In genomic region chr14:105489607-105490317, GRCh38 we compare ENCODE assay signal across 8 cellular contexts. TPM values are rescaled to one million over a fixed set of nuclear protein-coding genes. Genes with fewer than 3 reads are reported as not detected.
A peak's percentile ranks its signal among the peaks of the same experiment; 100 is the strongest.
DNase-seq lines count a peak whose midpoint lies in the region; ATAC-seq, FAIRE-seq and TF ChIP-seq lines count a peak whose summit lies in the region.

No MANE protein-coding gene starts in this region.

- H3K9me3 ChIP-seq in AG04450 (ENCODE audit: control insufficient read depth, insufficient read depth, low read length) = no peaks in the 10 kb centered on the region; the same call in 1 of the 2 replicates

- CTCF ChIA-PET in AG04450 (lab: Charles Lee) (interaction anchor here (0.6 to 3.5 kb wide), 14 partner anchors 9 to 287 kb away, joined by 3 to 52 read pairs (median 4); no protein-coding TSS in a partner anchor), activated B cell treated with CpG ODN at 0.5 μM for 24 hours (lab: Charles Lee) (interaction anchor here (0.7 to 4.1 kb wide), 22 partner anchors 9 to 424 kb away, joined by 3 to 104 read pairs (median 4); partner anchors contain the start of genes GPR132 and TEX22)

- H3K4me3 ChIP-seq in AG04450 (ENCODE audit: low read depth, low read length) = peak overlapping the region; percentile 71
- peak overlapping the region; percentile 67 for H3K4me3 ChIP-seq in bronchial epithelial cell (ENCODE audit: low read depth, low read length)

- intact Hi-C loops in activated B cell treated with CpG ODN at 0.5 μM for 24 hours (cut with micrococcal nuclease) = loop anchor here (1.0 to 5.0 kb wide), 14 partner anchors 8 to 737 kb away; partner anchors contain the start of genes CDCA4, CLBA1, PACS2 and SIVA1

- peak overlapping the region; percentile 84 for H3K27ac Mint-ChIP-seq in activated B cell treated with CpG ODN at 0.5 μM for 24 hours

- peak; percentile 77 for FAIRE-seq in H54 (lab: Jason Lieb, UNC)
- FAIRE-seq in bronchial epithelial cell (lab: Jason Lieb, UNC) = no peak

- peaks cover 2% of the 10 kb centered on the region for H3K36me3 ChIP-seq in bronchial epithelial cell (ENCODE audit: control insufficient read depth, insufficient read depth, low read length)

- peaks cover 27% of the 10 kb centered on the region for H3K27me3 ChIP-seq in AG04450 (ENCODE audit: control insufficient read depth, insufficient read depth, low read length)
- H3K27me3 ChIP-seq in bronchial epithelial cell (ENCODE audit: control insufficient read depth, insufficient read depth, low read length) = no peaks in the 10 kb centered on the region

- H3K4me3 Mint-ChIP-seq in activated B cell treated with CpG ODN at 0.5 μM for 24 hours = peak overlapping the region; percentile 80

- POLR2A ChIA-PET in AG04450 (lab: Yijun Ruan, JAX) (interaction anchor here (0.6 to 1.7 kb wide), 5 partner anchors 8 to 735 kb away, joined by 3 to 15 read pairs (median 3); partner anchors contain the start of gene BRF1), activated B cell treated with CpG ODN at 0.5 μM for 24 hours (lab: Charles Lee) (interaction anchor here (0.6 to 2.5 kb wide), 12 partner anchors 9 to 832 kb away, joined by 3 to 33 read pairs (median 6); partner anchors contain the start of genes BRF1 and TEX22)

- DNase-seq in AG04450 (ENCODE audit: low read depth, low spot score) = peak; percentile 24
- peak; percentile 90 for DNase-seq in H54 (ENCODE audit: insufficient read length, low spot score)
- peak; percentile 92 for DNase-seq in NCI-H345 (lab: John Stamatoyannopoulos, UW)
- DNase-seq in activated B cell treated with CpG ODN at 0.5 μM for 24 hours = peak; percentile 77
- DNase-seq in bronchial epithelial cell (ENCODE audit: low read depth) = peak; percentile 84
- peak; percentile 93 for DNase-seq in islet precursor cell
- peak; percentile 76 for DNase-seq in stimulated activated CD4-positive, alpha-beta T cell treated with anti-CD3 and anti-CD28 coated beads, Interleukin-12 subunit alpha, Interleukin-12 subunit beta, amount 100 ng/mL, for 4 hours
- DNase-seq in mesenteric fat pad (ENCODE audit: low spot score) = no peak

- no peaks in the 10 kb centered on the region for H3K27me3 Mint-ChIP-seq in activated B cell treated with CpG ODN at 0.5 μM for 24 hours

- H3K4me1 Mint-ChIP-seq in activated B cell treated with CpG ODN at 0.5 μM for 24 hours = peaks cover 41% of the 10 kb centered on the region

- TF ChIP-seq POLR2A in H54 (IDR thresholded peaks at IDR 0.05; ENCODE audit: low read depth, low read length) = no peak

- no peaks in the 10 kb centered on the region for H3K9me3 Mint-ChIP-seq in activated B cell treated with CpG ODN at 0.5 μM for 24 hours

- TF ChIP-seq CTCF in AG04450 (IDR thresholded peaks at IDR 0.05; ENCODE audit: low read depth, low read length) (peak; percentile 67), activated B cell treated with CpG ODN at 0.5 μM for 24 hours (IDR thresholded peaks at IDR 0.05) (no peak), bronchial epithelial cell (IDR thresholded peaks at IDR 0.05; ENCODE audit: insufficient read depth, low read length, severe bottlenecking) (peak; percentile 94)

- ATAC-seq in activated B cell treated with CpG ODN at 0.5 μM for 24 hours (ENCODE audit: low read depth) = peak; percentile 9

- no peak overlapping the region for H3K27ac ChIP-seq in AG04450 (ENCODE audit: low read depth, low read length)

- peaks cover 2% of the 10 kb centered on the region for H3K36me3 Mint-ChIP-seq in activated B cell treated with CpG ODN at 0.5 μM for 24 hours (ENCODE audit: low read depth)

RNA-seq across cellular contexts. Expression of gene TEDC1, which starts 1.3 kb away (rescaled TPM):
- 1.7 and 1.9 TPM in 2 replicates for polyA plus RNA-seq in AG04450 (2011; rRNA removed)
- polyA minus RNA-seq in AG04450 (2011; rRNA and poly(A)+ RNA removed) = 0.22 and 0.64 TPM in 2 replicates
- 16.7 and 18.1 TPM in 2 replicates for total RNA-seq in activated B cell treated with CpG ODN at 0.5 μM for 24 hours
- total RNA-seq in bronchial epithelial cell = 4.5 and 5.4 TPM in 2 replicates
- 22.7 TPM for total RNA-seq in mesenteric fat pad

RNA-seq across cellular contexts. Expression of gene CRIP1, which starts 3.1 kb away (rescaled TPM):
- polyA plus RNA-seq in AG04450 (2011; rRNA removed) = 0.74 and 0.86 TPM in 2 replicates
- polyA minus RNA-seq in AG04450 (2011; rRNA and poly(A)+ RNA removed) = not detected in 2 replicates
- 112 and 129 TPM in 2 replicates for total RNA-seq in activated B cell treated with CpG ODN at 0.5 μM for 24 hours
- total RNA-seq in bronchial epithelial cell = 1.5 TPM in 1 of 2 replicates, not detected in the other
- 64.8 TPM for total RNA-seq in mesenteric fat pad

RNA-seq across cellular contexts. Expression of gene CRIP2, which starts 15.1 kb away (rescaled TPM):
- polyA plus RNA-seq in AG04450 (2011; rRNA removed) = 28.2 and 43.8 TPM in 2 replicates
- polyA minus RNA-seq in AG04450 (2011; rRNA and poly(A)+ RNA removed) = 6.6 and 9.3 TPM in 2 replicates
- total RNA-seq in activated B cell treated with CpG ODN at 0.5 μM for 24 hours = 2.9 and 3.0 TPM in 2 replicates
- 13.2 and 22.3 TPM in 2 replicates for total RNA-seq in bronchial epithelial cell
- 82.8 TPM for total RNA-seq in mesenteric fat pad

RNA-seq across cellular contexts. Expression of gene TMEM121, which starts 36.6 kb away (rescaled TPM):
- polyA plus RNA-seq in AG04450 (2011; rRNA removed) = 1.5 and 2.0 TPM in 2 replicates
- polyA minus RNA-seq in AG04450 (2011; rRNA and poly(A)+ RNA removed) = 0.83 TPM in 2 replicates
- 0.95 and 1.6 TPM in 2 replicates for total RNA-seq in activated B cell treated with CpG ODN at 0.5 μM for 24 hours
- total RNA-seq in bronchial epithelial cell = 0.51 and 0.53 TPM in 2 replicates
- 2.1 TPM for total RNA-seq in mesenteric fat pad

Comparison
In these comparisons a context has a peak if more than half of its experiments do, and no peak if none do; other contexts are left out.
1. RNA of gene CRIP1, which starts 3.1 kb away (total RNA-seq): 112 to 129 TPM in activated B cell treated with CpG ODN at 0.5 μM for 24 hours and 64.8 TPM in mesenteric fat pad (single experiment); 1.5 TPM in bronchial epithelial cell; every median in the first group is over 10 times any median in the second.